16 cellular contexts compared by ENCODE assay signal in the genomic region with DNA sequence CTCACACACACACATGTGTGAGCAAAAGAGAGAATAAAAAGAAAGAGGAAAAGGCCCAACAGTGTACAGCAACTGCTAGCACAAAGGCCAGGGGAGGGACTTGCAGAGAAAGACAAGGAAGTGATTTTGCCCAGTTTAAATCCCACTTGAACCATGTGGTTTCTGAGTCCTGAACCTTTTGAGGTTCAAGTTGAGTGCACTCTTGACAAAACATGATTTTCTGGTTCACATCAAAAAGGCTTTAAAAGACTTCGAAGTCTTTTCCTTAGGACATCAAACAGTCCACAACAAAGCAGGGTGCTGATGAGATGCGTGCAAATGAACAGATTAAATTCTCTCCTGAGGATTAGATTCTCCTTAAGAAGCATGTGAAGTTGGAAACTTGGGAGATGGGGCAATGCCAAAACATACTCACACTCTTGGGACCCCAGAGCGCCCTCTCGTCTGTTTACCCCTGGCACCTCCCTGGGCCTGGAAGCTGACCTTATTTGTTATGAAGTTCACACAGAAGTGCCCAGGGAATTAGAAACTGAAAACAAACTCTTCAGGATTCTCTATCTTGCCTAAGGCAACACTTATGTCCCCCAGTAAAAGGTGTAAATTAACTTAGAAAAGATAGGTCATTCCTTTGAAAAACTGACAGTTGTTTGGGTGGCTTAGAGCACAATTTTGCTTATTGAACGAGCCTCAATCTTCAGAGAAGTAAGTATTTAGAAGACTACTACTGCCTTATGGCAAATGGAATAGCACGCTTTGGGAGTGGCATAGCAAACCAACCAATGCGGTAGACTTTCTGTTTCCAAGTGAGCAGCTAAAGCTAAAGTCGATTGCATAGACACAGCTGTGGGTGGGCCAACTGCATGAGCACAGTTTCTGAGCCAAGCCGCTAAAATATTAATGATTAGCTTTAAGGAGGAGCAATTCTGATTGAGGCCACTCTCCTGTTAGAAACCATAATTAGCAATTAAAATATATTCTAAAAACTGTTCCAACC. TPM values are rescaled to one million over a fixed set of nuclear protein-coding genes. Genes with fewer than 3 reads are reported as not detected.
DNase-seq lines count a peak whose midpoint lies in the region; ATAC-seq, FAIRE-seq and TF ChIP-seq lines count a peak whose summit lies in the region.
"Had no signal": no experiment of that assay in that cellular context is flagged by ENCODE, and none has a peak within 500 bp of the region (broad histone marks: within the 10 kb centered on the region; RNA-seq: fewer than 3 reads in every experiment).

No MANE protein-coding gene starts in this region.

- H3K36me3 Mint-ChIP-seq in WTC11 (peaks cover 6% of the 10 kb centered on the region; the same call in 1 of the 2 replicates), nephron progenitor cell (ENCODE audit: low read depth) (peaks cover 11% of the 10 kb centered on the region)
- no peaks in the 10 kb centered on the region for H3K36me3 Mint-ChIP-seq in activated naive CD8-positive, alpha-beta T cell treated with anti-CD3 and anti-CD28 coated beads, Interleukin-2, amount 50 U/mL, for 24 hours (ENCODE audit: low read depth)
- H3K36me3 Mint-ChIP-seq: naive thymus-derived CD8-positive, alpha-beta T cell had no signal

- H3K4me3 Mint-ChIP-seq in WTC11 (no peak overlapping the region), nephron progenitor cell (peak overlapping the region; percentile 16)
- H3K4me3 Mint-ChIP-seq in activated naive CD8-positive, alpha-beta T cell treated with anti-CD3 and anti-CD28 coated beads, Interleukin-2, amount 50 U/mL, for 24 hours = no peak overlapping the region
- H3K4me3 Mint-ChIP-seq: activated B cell treated with CpG ODN at 0.5 μM for 24 hours; naive thymus-derived CD8-positive, alpha-beta T cell had no signal

- no peaks in the 10 kb centered on the region for H3K27me3 ChIP-seq in BLaER1 treated with 17β-estradiol and CSF1 and Interleukin-3, amounts not matched to agents 10 nM and 100 nM

- H3K27ac Mint-ChIP-seq in WTC11 (peak overlapping the region; percentile 44; the same call in 1 of the 2 replicates), nephron progenitor cell (peak overlapping the region; percentile 77)
- no peak overlapping the region for H3K27ac Mint-ChIP-seq in activated naive CD8-positive, alpha-beta T cell treated with anti-CD3 and anti-CD28 coated beads, Interleukin-2, amount 50 U/mL, for 24 hours
- H3K27ac Mint-ChIP-seq: activated B cell treated with CpG ODN at 0.5 μM for 24 hours; naive thymus-derived CD8-positive, alpha-beta T cell had no signal

- H3K27ac ChIP-seq in BLaER1 treated with 17β-estradiol and CSF1 and Interleukin-3, amounts not matched to agents 10 nM and 100 nM = peak overlapping the region in 7 of 11 experiments; percentile 17 to 57 (median 39); a peak in 14 of 22 replicates
- H3K27ac ChIP-seq in HEK293 (ENCODE audit: extremely low read depth, low read depth, low read length) = 0 out of 2 replicates have a peak overlapping the region, but pooled peaks have one; percentile 12
- H3K27ac ChIP-seq: hepatocyte, left ventricle myocardium inferior had no signal

- no peak for TF ChIP-seq CTCF in HEK293 (tag by site-specific recombination; IDR thresholded peaks at IDR 0.05)
- no peak for TF ChIP-seq CTCF in WTC11 (IDR thresholded peaks at IDR 0.05)
- TF ChIP-seq CTCF in nephron progenitor cell (IDR thresholded peaks at IDR 0.05) = no peak
- TF ChIP-seq CTCF in D721Med (IDR thresholded peaks at IDR 0.05; ENCODE audit: insufficient read depth, missing control alignments) = no peak

- H3K4me1 Mint-ChIP-seq in WTC11 (peaks cover 39% of the 10 kb centered on the region), nephron progenitor cell (peaks cover 40% of the 10 kb centered on the region)
- no peaks in the 10 kb centered on the region for H3K4me1 Mint-ChIP-seq in activated naive CD8-positive, alpha-beta T cell treated with anti-CD3 and anti-CD28 coated beads, Interleukin-2, amount 50 U/mL, for 24 hours
- H3K4me1 Mint-ChIP-seq: activated B cell treated with CpG ODN at 0.5 μM for 24 hours had no signal

- DNase-seq in WTC11 (ENCODE audit: low spot score) = no peak
- no peak for DNase-seq in nephron progenitor cell
- no peak for DNase-seq in D721Med (ENCODE audit: insufficient read length, low spot score)
- DNase-seq in UCSD-AML1 (lab: John Stamatoyannopoulos, UW; ENCODE audit: unreplicated experiment) = no peak
- DNase-seq in activated naive CD8-positive, alpha-beta T cell treated with anti-CD3 and anti-CD28 coated beads, Interleukin-2, amount 50 U/mL, for 24 hours = no peak
- DNase-seq: activated B cell treated with CpG ODN at 0.5 μM for 24 hours; activated gamma-delta T cell treated with Interleukin-2 at 50 U/mL for 16 hours; left ventricle myocardium inferior; naive thymus-derived CD8-positive, alpha-beta T cell; NCI-H345; right cardiac atrium had no signal

- no peaks in the 10 kb centered on the region for H3K9me3 ChIP-seq in BLaER1 treated with 17β-estradiol and CSF1 and Interleukin-3, amounts not matched to agents 10 nM and 100 nM (replicated peaks in 1 of 11)
- H3K9me3 ChIP-seq in HEK293 (ENCODE audit: control insufficient read depth, insufficient read depth, low read depth, low read length) = no peaks in the 10 kb centered on the region
- H3K9me3 ChIP-seq: left ventricle myocardium inferior had no signal

- peak; percentile 63; the same call in 1 of the 2 replicates for ATAC-seq in WTC11
- no peak for ATAC-seq in HG03354 (IDR thresholded peaks at IDR 0.05; ENCODE audit: poor library complexity, severe bottlenecking, unreplicated experiment)
- ATAC-seq in activated naive CD8-positive, alpha-beta T cell treated with anti-CD3 and anti-CD28 coated beads, Interleukin-2, amount 50 U/mL, for 24 hours = no peak
- ATAC-seq: naive thymus-derived CD8-positive, alpha-beta T cell; right cardiac atrium; SK-N-SH treated with all-trans-retinoic acid at 6 μM for 48 hours had no signal

- no peaks in the 10 kb centered on the region for H3K36me3 ChIP-seq in BLaER1 treated with 17β-estradiol and CSF1 and Interleukin-3, amounts not matched to agents 10 nM and 100 nM
- H3K36me3 ChIP-seq in HEK293 (ENCODE audit: control insufficient read depth in 2 of 2, insufficient read depth in 1 of 2, low read length in 2 of 2) = no peaks in the 10 kb centered on the region
- H3K36me3 ChIP-seq: left ventricle myocardium inferior had no signal

- H3K27me3 Mint-ChIP-seq in WTC11 (ENCODE audit: low read depth) (no peaks in the 10 kb centered on the region), nephron progenitor cell (ENCODE audit: low read depth, poor library complexity) (peaks cover 14% of the 10 kb centered on the region)
- peaks cover 4% of the 10 kb centered on the region for H3K27me3 Mint-ChIP-seq in activated naive CD8-positive, alpha-beta T cell treated with anti-CD3 and anti-CD28 coated beads, Interleukin-2, amount 50 U/mL, for 24 hours

- H3K9ac ChIP-seq in BLaER1 treated with 17β-estradiol and CSF1 and Interleukin-3, amounts not matched to agents 10 nM and 100 nM = peak overlapping the region in 2 of 11 experiments; percentile 5 to 23; a peak in 1 of 22 replicates

- peaks cover 27 to 50% (median 38%) of the 10 kb centered on the region in 10 experiments for H3K4me1 ChIP-seq in BLaER1 treated with 17β-estradiol and CSF1 and Interleukin-3, amounts not matched to agents 10 nM and 100 nM
- peaks cover 8% of the 10 kb centered on the region for H3K4me1 ChIP-seq in HEK293 (ENCODE audit: control insufficient read depth, insufficient read depth, low read length)
- H3K4me1 ChIP-seq: left ventricle myocardium inferior had no signal

- H3K4me2 ChIP-seq in BLaER1 treated with 17β-estradiol and CSF1 and Interleukin-3, amounts not matched to agents 10 nM and 100 nM = peak overlapping the region; percentile 44 to 70 (median 66)
- H3K4me2 ChIP-seq: hepatocyte had no signal

- FAIRE-seq in D721Med (lab: Jason Lieb, UNC) = no peak

- POLR2A ChIA-PET in HEK293 (lab: Yijun Ruan, JAX) = no interaction called here
- POLR2A ChIA-PET in WTC11 (lab: Charles Lee) = no interaction called here

- no peak overlapping the region for H3K4me3 ChIP-seq in BLaER1 treated with 17β-estradiol and CSF1 and Interleukin-3, amounts not matched to agents 10 nM and 100 nM
- H3K4me3 ChIP-seq in HEK293 (ENCODE audit: low read depth, low read length) = no peak overlapping the region
- H3K4me3 ChIP-seq: hepatocyte, left ventricle myocardium inferior had no signal

- H4K20me1 ChIP-seq in BLaER1 treated with 17β-estradiol and CSF1 and Interleukin-3, amounts not matched to agents 10 nM and 100 nM = no peaks in the 10 kb centered on the region

- H3K9me3 Mint-ChIP-seq in WTC11 (no peaks in the 10 kb centered on the region), nephron progenitor cell (peaks cover 5% of the 10 kb centered on the region)
- H3K9me3 Mint-ChIP-seq in activated naive CD8-positive, alpha-beta T cell treated with anti-CD3 and anti-CD28 coated beads, Interleukin-2, amount 50 U/mL, for 24 hours = no peaks in the 10 kb centered on the region
- H3K9me3 Mint-ChIP-seq: activated B cell treated with CpG ODN at 0.5 μM for 24 hours; naive thymus-derived CD8-positive, alpha-beta T cell had no signal

- CTCF ChIA-PET in HEK293 (lab: Yijun Ruan, JAX) (interaction anchor here (0.6 to 1.2 kb wide), 5 partner anchors 57 to 277 kb away, joined by 3 to 4 read pairs (median 3); no protein-coding TSS in a partner anchor), WTC11 (lab: Charles Lee) (interaction anchor here (0.7 to 4.3 kb wide), 4 partner anchors 58 to 158 kb away, joined by 3 to 23 read pairs (median 4); no protein-coding TSS in a partner anchor)

TF ChIP-seq in WTC11, 78 proteins besides CTCF, POLR2A, EP300 and RAD21 (continues in another document):
- TF ChIP-seq SOX15 (CRISPR knock-in tag; IDR thresholded peaks at IDR 0.05) = no peak
- TF ChIP-seq IRF1 (CRISPR knock-in tag; IDR thresholded peaks at IDR 0.05) = no peak
- TF ChIP-seq TCF7 (CRISPR knock-in tag; IDR thresholded peaks at IDR 0.05; ENCODE audit: low read depth) = no peak

RNA-seq across cellular contexts. Expression of gene RNF220, which starts 31.6 kb away (rescaled TPM):
- total RNA-seq in WTC11 (2021) = 117 to 128 TPM (median 124 TPM) in 3 replicates
